14 cellular contexts compared by ENCODE assay signal in the genomic region with DNA sequence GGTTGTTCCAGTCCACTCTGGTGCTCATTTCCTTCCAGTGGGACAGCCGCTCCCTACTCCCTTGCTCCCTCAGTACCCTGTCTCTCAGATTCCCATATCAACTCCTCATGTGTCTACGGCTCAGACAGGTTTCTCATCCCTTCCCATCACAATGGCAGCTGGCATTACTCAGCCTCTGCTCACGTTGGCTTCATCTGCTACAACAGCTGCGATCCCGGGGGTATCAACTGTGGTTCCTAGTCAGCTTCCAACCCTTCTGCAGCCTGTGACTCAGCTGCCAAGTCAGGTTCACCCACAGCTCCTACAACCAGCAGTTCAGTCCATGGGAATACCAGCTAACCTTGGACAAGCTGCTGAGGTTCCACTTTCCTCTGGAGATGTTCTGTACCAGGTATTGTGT.
DNase-seq lines count a peak whose midpoint lies in the region; ATAC-seq and TF ChIP-seq lines count a peak whose summit lies in the region.
"Had no signal": no experiment of that assay in that cellular context is flagged by ENCODE, and none has a peak within 500 bp of the region (broad histone marks: within the 10 kb centered on the region; RNA-seq: fewer than 3 reads in every experiment).

No MANE protein-coding gene starts in this region.

- H3K23ac ChIP-seq in mesenchymal stem cell (ENCODE audit: low read length in 2 of 2) (no peak overlapping the region), H9 (ENCODE audit: insufficient read length, low read depth, low read length) (no peak overlapping the region)

- H3K4ac ChIP-seq in mesenchymal stem cell (ENCODE audit: low read depth in 1 of 2, low read length in 2 of 2) (no peak overlapping the region), H9 (ENCODE audit: low read depth, low read length) (no peak overlapping the region)

- H2AK5ac ChIP-seq in mesenchymal stem cell (ENCODE audit: low read length, severe bottlenecking): no peak overlapping the region
- no peak overlapping the region for H2AK5ac ChIP-seq in H9 (ENCODE audit: insufficient read length, low read length)

- H3K36me3 ChIP-seq in brain microvascular endothelial cell (replicated peaks) (peaks cover 54% of the 10 kb centered on the region), mesenchymal stem cell (ENCODE audit: control insufficient read depth in 1 of 2, insufficient read depth in 2 of 2, low read depth in 1 of 2, low read length in 2 of 2) (peaks cover 22 to 89% of the 10 kb centered on the region in 2 experiments)
- H3K36me3 ChIP-seq: ovary had no signal

- DNase-seq in EL: peak; percentile 38
- peak; percentile 54 for DNase-seq in M059J (ENCODE audit: low read depth)
- DNase-seq in brain microvascular endothelial cell: peak; percentile 47
- DNase-seq in mesenchymal stem cell: peak; percentile 29
- DNase-seq in NCI-H1417 treated with DMSO at 0.1 percent for 48 hours (lab: John Stamatoyannopoulos, UW): no peak
- no peak for DNase-seq in effector CD4-positive, alpha-beta T cell
- DNase-seq in H9: no peak
- DNase-seq: activated gamma-delta T cell, NCI-H146, ovary had no signal

- H3K36me3 Mint-ChIP-seq in H9 (ENCODE audit: insufficient read depth in 1 of 3, low read depth in 3 of 3): peaks cover 27 to 66% (median 57%) of the 10 kb centered on the region in 3 experiments; a peak in 6 of 7 replicates

- H4K5ac ChIP-seq in H9 (ENCODE audit: insufficient read length, low read depth, low read length): no peak overlapping the region

- no peaks in the 10 kb centered on the region for H3K23me2 ChIP-seq in H9 (ENCODE audit: insufficient read length, low read depth, low read length, poor library complexity, severe bottlenecking)

- no peak overlapping the region for H2AFZ ChIP-seq in mesenchymal stem cell (ENCODE audit: low read depth, low read length)
- no peak overlapping the region for H2AFZ ChIP-seq in H9 (ENCODE audit: low read length)

- H3K56ac ChIP-seq in H9 (ENCODE audit: insufficient read length, low read depth, low read length): no peak overlapping the region

- WGBS in mesenchymal stem cell: 76% methylated on average over 5 of the region's 5 CpGs
- WGBS in H9 (ENCODE audit: extremely low coverage, insufficient read length, low lambda C conversion rate): no CpG with 5 or more reads among the region's 5 CpGs

- H2BK5ac ChIP-seq in mesenchymal stem cell (ENCODE audit: low read depth, low read length, poor library complexity, severe bottlenecking): no peak overlapping the region
- H2BK5ac ChIP-seq in H9 (ENCODE audit: insufficient read length, low read length): no peak overlapping the region

- H3K27ac ChIP-seq in brain microvascular endothelial cell: no peak overlapping the region
- no peak overlapping the region for H3K27ac ChIP-seq in mesenchymal stem cell (ENCODE audit: low read length, poor library complexity, severe bottlenecking)
- H3K27ac ChIP-seq in H9 (ENCODE audit: insufficient read length, low read depth, low read length): no peak overlapping the region
- H3K27ac ChIP-seq: ovary, thoracic aorta had no signal

- in situ Hi-C loops in brain microvascular endothelial cell (cut with HindIII; ENCODE audit: low pct_ligation_motif_present, low sequenced_read_pairs): no loop called here

- H4K20me1 ChIP-seq in H9 (ENCODE audit: control insufficient read depth, insufficient read depth, insufficient read length): no peaks in the 10 kb centered on the region

- no peak for TF ChIP-seq CTCF in brain microvascular endothelial cell (IDR thresholded peaks at IDR 0.05; ENCODE audit: low read depth, low read length, missing control alignments)
- TF ChIP-seq CTCF in H9 (conservative IDR thresholded peaks at IDR 0.05): no peak

- H3K9me3 Mint-ChIP-seq in H9: no peaks in the 10 kb centered on the region
- H3K9me3 Mint-ChIP-seq: central memory CD8-positive, alpha-beta T cell; IgD-negative memory B cell had no signal

- H3K4me3 ChIP-seq in brain microvascular endothelial cell (ENCODE audit: low read depth, low read length): no peak overlapping the region
- no peak overlapping the region for H3K4me3 ChIP-seq in mesenchymal stem cell (ENCODE audit: insufficient read depth in 1 of 2, low read depth in 1 of 2, low read length in 2 of 2)
- H3K4me3 ChIP-seq: ovary, thoracic aorta had no signal

- ATAC-seq in HG02840 (IDR thresholded peaks at IDR 0.05; ENCODE audit: low FRiP score, unreplicated experiment): no peak

- no peaks in the 10 kb centered on the region for H3K27me3 Mint-ChIP-seq in H9 (ENCODE audit: low read depth)
- H3K27me3 Mint-ChIP-seq: central memory CD8-positive, alpha-beta T cell; IgD-negative memory B cell had no signal

- H3T11ph ChIP-seq in H9 (ENCODE audit: low read length): no peak overlapping the region

- H3K18ac ChIP-seq in mesenchymal stem cell (ENCODE audit: low read depth in 1 of 2, low read length in 2 of 2) (no peak overlapping the region), H9 (ENCODE audit: insufficient read length, low read depth, low read length) (no peak overlapping the region)

- no peak overlapping the region for H2BK20ac ChIP-seq in H9 (ENCODE audit: low read depth, low read length, poor library complexity, severe bottlenecking)

- no peak overlapping the region for H4K8ac ChIP-seq in mesenchymal stem cell (ENCODE audit: low read length)
- H4K8ac ChIP-seq in H9 (replicated peaks; ENCODE audit: insufficient read length, low read depth, low read length): no peak overlapping the region

- H4K91ac ChIP-seq in mesenchymal stem cell (ENCODE audit: low read length): no peak overlapping the region
- no peak overlapping the region for H4K91ac ChIP-seq in H9 (ENCODE audit: insufficient read length, low read depth, low read length)

- H3K4me1 Mint-ChIP-seq in H9: no peaks in the 10 kb centered on the region
- H3K4me1 Mint-ChIP-seq: IgD-negative memory B cell had no signal

- no peaks in the 10 kb centered on the region for H3K79me2 ChIP-seq in H9 (ENCODE audit: insufficient read depth, low read length)

- H2BK120ac ChIP-seq in mesenchymal stem cell (ENCODE audit: low read depth, low read length): no peak overlapping the region
- H2BK120ac ChIP-seq in H9 (ENCODE audit: low read depth, low read length, poor library complexity, severe bottlenecking): no peak overlapping the region

- H3K4me2 ChIP-seq in mesenchymal stem cell (ENCODE audit: low read length, poor library complexity, severe bottlenecking) (no peak overlapping the region), H9 (ENCODE audit: insufficient read depth, insufficient read length, low read length) (no peak overlapping the region)

- H2BK12ac ChIP-seq in mesenchymal stem cell (ENCODE audit: low read length in 2 of 2) (no peak overlapping the region), H9 (ENCODE audit: insufficient read length, low read depth, low read length) (no peak overlapping the region)

- H3K27me3 ChIP-seq in brain microvascular endothelial cell (replicated peaks) (no peaks in the 10 kb centered on the region), mesenchymal stem cell (ENCODE audit: control insufficient read depth in 1 of 2, insufficient read depth in 1 of 2, low read length in 2 of 2) (no peaks in the 10 kb centered on the region), H9 (ENCODE audit: insufficient read depth, low read length) (no peaks in the 10 kb centered on the region)
- H3K27me3 ChIP-seq: ovary had no signal

- peaks cover 3% of the 10 kb centered on the region for H3K4me1 ChIP-seq in mesenchymal stem cell (ENCODE audit: control insufficient read depth, insufficient read depth, low read depth, low read length)
- no peaks in the 10 kb centered on the region for H3K4me1 ChIP-seq in H9 (ENCODE audit: insufficient read depth, low read length)

- H3K79me1 ChIP-seq in mesenchymal stem cell (replicated peaks; ENCODE audit: low read length, poor library complexity, severe bottlenecking) (peaks cover 9% of the 10 kb centered on the region), H9 (ENCODE audit: insufficient read depth, low read depth, low read length, poor library complexity, severe bottlenecking) (no peaks in the 10 kb centered on the region)

- H3K9me3 ChIP-seq in mesenchymal stem cell (ENCODE audit: control insufficient read depth, low read length) (no peaks in the 10 kb centered on the region), H9 (ENCODE audit: control insufficient read depth, low read depth, low read length) (no peaks in the 10 kb centered on the region)
- H3K9me3 ChIP-seq: ovary, thoracic aorta had no signal

- H3K27ac Mint-ChIP-seq in H9: no peak overlapping the region

- H2BK15ac ChIP-seq in mesenchymal stem cell (ENCODE audit: low read depth, poor library complexity, severe bottlenecking) (no peak overlapping the region), H9 (ENCODE audit: low read depth, low read length) (no peak overlapping the region)

- H3K4me3 Mint-ChIP-seq in H9: no peak overlapping the region
- H3K4me3 Mint-ChIP-seq: central memory CD8-positive, alpha-beta T cell; IgD-negative memory B cell had no signal

- H3K9ac ChIP-seq in mesenchymal stem cell (ENCODE audit: low read length) (no peak overlapping the region), H9 (ENCODE audit: extremely low read depth, insufficient read length, low read length) (no peak overlapping the region)

- H3K14ac ChIP-seq in mesenchymal stem cell (ENCODE audit: low read length in 2 of 2) (no peak overlapping the region), H9 (ENCODE audit: insufficient read depth, low read length) (no peak overlapping the region)

Comparison
In these comparisons a context has a peak if more than half of its experiments do, and no peak if none do; other contexts are left out.
1. DNase-seq: peak in EL (single experiment), M059J (single experiment), brain microvascular endothelial cell (single experiment) and mesenchymal stem cell (single experiment); none in NCI-H1417 treated with DMSO at 0.1 percent for 48 hours (single experiment), effector CD4-positive, alpha-beta T cell (single experiment) and H9 (single experiment).